1 cellular context compared by ENCODE assay signal in genomic region chr2:3575534-3576324, GRCh38.
TF ChIP-seq lines count a peak whose summit lies in the region.

No MANE protein-coding gene starts in this region.

TF ChIP-seq in GM23338, 12 proteins besides CTCF, POLR2A, EP300 and RAD21 (continued from another document):
- TF ChIP-seq ETS1 (IDR thresholded peaks at IDR 0.05) (no peak), STAT1 (IDR thresholded peaks at IDR 0.05; ENCODE audit: unreplicated experiment) (no peak), ZNF331 (CRISPR knock-in tag; IDR thresholded peaks at IDR 0.05; ENCODE audit: low read depth) (no peak), JUNB (IDR thresholded peaks at IDR 0.05; ENCODE audit: unreplicated experiment) (no peak), ZNF462 (CRISPR knock-in tag; IDR thresholded peaks at IDR 0.05) (no peak), EZH2phosphoT487 (IDR thresholded peaks at IDR 0.05; ENCODE audit: unreplicated experiment) (no peak), POLR2AphosphoS5 (IDR thresholded peaks at IDR 0.05; ENCODE audit: low read depth) (no peak)
